In genomic region chr18:3411854-3412268, GRCh38 we compare ENCODE assay signal across 8 cellular contexts. TPM values are rescaled to one million over a fixed set of nuclear protein-coding genes. Genes with fewer than 3 reads are reported as not detected.
DNase-seq lines count a peak whose midpoint lies in the region; ATAC-seq, FAIRE-seq and TF ChIP-seq lines count a peak whose summit lies in the region.

No MANE protein-coding gene starts in this region.

- no peaks in the 10 kb centered on the region for H3K36me3 Mint-ChIP-seq in astrocyte (ENCODE audit: low read depth, unreplicated experiment)

- H3K4me1 ChIP-seq in astrocyte (ENCODE audit: insufficient read depth, low read length) (peaks cover 5% of the 10 kb centered on the region), testis (no peaks in the 10 kb centered on the region)

- H3K9me3 ChIP-seq in astrocyte (ENCODE audit: insufficient read depth, low read depth, low read length) = no peaks in the 10 kb centered on the region
- H3K9me3 ChIP-seq in testis = no peaks in the 10 kb centered on the region

- peak overlapping the region; percentile 67 for H2AFZ ChIP-seq in astrocyte (ENCODE audit: low read depth, low read length)

- intact Hi-C loops in testis (cut with DNase I; ENCODE audit: low total_unique reads) = no loop called here

- no peaks in the 10 kb centered on the region for H4K20me1 ChIP-seq in astrocyte (ENCODE audit: insufficient read depth, low read length)

- no peak overlapping the region for H3K9ac ChIP-seq in astrocyte (ENCODE audit: low read length)

- H3K79me2 ChIP-seq in astrocyte (ENCODE audit: insufficient read depth, low read length) = no peaks in the 10 kb centered on the region

- no peak overlapping the region for H3K27ac ChIP-seq in astrocyte (ENCODE audit: low read depth, low read length)
- H3K27ac ChIP-seq in testis = no peak overlapping the region

- WGBS in testis, 2 donors = 13 to 17% methylated on average over 7 to 28 of the region's 28 CpGs

- peak overlapping the region; percentile 69 for H3K4me2 ChIP-seq in astrocyte (ENCODE audit: low read length)

- H3K36me3 ChIP-seq in astrocyte (ENCODE audit: insufficient read depth, low read length) (no peaks in the 10 kb centered on the region), testis (ENCODE audit: low read depth, missing control alignments) (no peaks in the 10 kb centered on the region)

- TF ChIP-seq CTCF in astrocyte (IDR thresholded peaks at IDR 0.05; ENCODE audit: insufficient read depth, low read depth, low read length) (no peak), testis (IDR thresholded peaks at IDR 0.05) (no peak)

- no peak overlapping the region for H3K4me3 ChIP-seq in astrocyte (ENCODE audit: insufficient read depth, low read depth, low read length)
- peak overlapping the region; percentile 27 to 41 for H3K4me3 ChIP-seq in testis

- TF ChIP-seq POLR2A in testis (IDR thresholded peaks at IDR 0.05) = no peak

- H3K27me3 ChIP-seq in astrocyte (ENCODE audit: insufficient read depth, low read length) = no peaks in the 10 kb centered on the region
- H3K27me3 ChIP-seq in testis = no peaks in the 10 kb centered on the region

- ATAC-seq in left lobe of liver = peak; percentile 71
- ATAC-seq in GM21825 (IDR thresholded peaks at IDR 0.05; ENCODE audit: unreplicated experiment) = no peak

- H3K9me3 Mint-ChIP-seq in astrocyte (ENCODE audit: unreplicated experiment) = no peaks in the 10 kb centered on the region

- peak; percentile 43 for DNase-seq in RPMI8226
- no peak for DNase-seq in astrocyte (ENCODE audit: low read depth)
- no peak for DNase-seq in left lobe of liver (ENCODE audit: low spot score)
- DNase-seq in testis = peak; percentile 36
- DNase-seq in SK-N-DZ (ENCODE audit: low spot score) = no peak
- DNase-seq in HCEC 1CT = no peak
- DNase-seq in A172 (ENCODE audit: low spot score) = no peak

- FAIRE-seq in astrocyte (lab: Jason Lieb, UNC) = no peak

- no peaks in the 10 kb centered on the region for H3K4me1 Mint-ChIP-seq in astrocyte (ENCODE audit: low read depth, unreplicated experiment)

- no peak overlapping the region for H3K27ac Mint-ChIP-seq in astrocyte (ENCODE audit: unreplicated experiment)

- H3K27me3 Mint-ChIP-seq in astrocyte (ENCODE audit: low read depth, unreplicated experiment) = peaks cover 2% of the 10 kb centered on the region

- H3K4me3 Mint-ChIP-seq in astrocyte (ENCODE audit: unreplicated experiment) = no peak overlapping the region

RNA-seq across cellular contexts. Expression of gene TGIF1, which starts 38.1 kb away (rescaled TPM):
- total RNA-seq in astrocyte = 110 and 128 TPM in 2 replicates
- total RNA-seq in left lobe of liver = 14.1 TPM
- total RNA-seq in testis = 100 to 1,000 TPM in 1 of 2 donors, 10 to 100 TPM in 1; 66.6 to 117 TPM
- 56.1 TPM for polyA plus RNA-seq in testis (ENCODE audit: insufficient read depth, low read depth, low replicate concordance)
- polyA plus RNA-seq in SK-N-DZ (2014; cell fraction: cytosol; rRNA removed) = 19.3 TPM in 2 replicates
- polyA plus RNA-seq in SK-N-DZ (2014; cell fraction: nucleus; rRNA removed) = 20.4 and 30.6 TPM in 2 replicates
- 101 and 103 TPM in 2 replicates for total RNA-seq in A172 (2014; rRNA removed; shearing (Covaris generic))

Comparison
In these comparisons a context has a peak if more than half of its experiments do, and no peak if none do; other contexts are left out.
1. DNase-seq: peak in RPMI8226 (single experiment) and testis (single experiment); none in astrocyte (single experiment), left lobe of liver (single experiment), SK-N-DZ (single experiment), HCEC 1CT (single experiment) and A172 (single experiment).